30 cellular contexts compared by ENCODE assay signal in the genomic region with DNA sequence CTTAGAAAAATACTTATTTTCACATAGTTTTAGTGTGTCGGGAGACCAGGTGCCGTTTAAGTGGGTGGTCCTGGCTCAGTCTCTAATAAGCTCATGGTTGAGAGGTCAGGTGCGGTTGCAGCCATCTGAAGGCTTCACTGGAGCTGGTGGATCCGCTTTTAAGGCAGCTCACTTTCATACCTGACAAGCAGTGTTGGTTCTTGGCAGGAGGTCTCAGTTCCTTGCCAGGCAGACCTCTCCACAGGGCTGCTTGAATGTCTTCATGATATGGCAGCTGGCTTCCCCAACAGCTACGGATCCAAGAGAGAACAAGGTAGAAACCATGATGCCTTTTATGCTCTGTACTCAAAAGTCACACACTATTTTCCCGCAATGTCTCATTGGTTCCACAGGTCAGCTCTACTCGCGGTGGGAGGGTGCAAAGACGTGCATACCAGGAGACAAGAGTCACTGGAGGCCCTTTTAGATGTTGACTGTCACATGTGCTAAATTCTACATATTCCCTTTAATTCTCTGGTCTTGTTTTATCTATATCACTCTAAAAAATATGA.
"Had no signal": no experiment of that assay in that cellular context is flagged by ENCODE, and none has a peak within 500 bp of the region (broad histone marks: within the 10 kb centered on the region; RNA-seq: fewer than 3 reads in every experiment).

No MANE protein-coding gene starts in this region.

- H3K36me3 ChIP-seq: ascending aorta, esophagus squamous epithelium, transverse colon, WERI-Rb-1 had no signal

- H3K9ac ChIP-seq: parathyroid adenoma had no signal

- H3K4me1 Mint-ChIP-seq: activated CD4-positive, alpha-beta T cell treated with anti-CD3 and anti-CD28 coated beads, Interleukin-2, amount 10 ng/mL, durations not matched to agents 24 days and 14 days; activated naive CD4-positive, alpha-beta T cell treated with anti-CD3 and anti-CD28 coated beads, Interleukin-2, amount 10 ng/mL, durations not matched to agents 7 days and 5 days; activated naive CD8-positive, alpha-beta T cell treated with anti-CD3 and anti-CD28 coated beads, Interleukin-2, amount 10 ng/mL, durations not matched to agents 7 days and 5 days; nephron had no signal

- FAIRE-seq: colon, endometrium, urothelium cell line had no signal

- H3K27me3 ChIP-seq: ascending aorta, esophagus squamous epithelium, testis, transverse colon had no signal

- ATAC-seq: left ventricle myocardium superior, psoas muscle had no signal

- H3K4me3 Mint-ChIP-seq: activated CD4-positive, alpha-beta memory T cell treated with anti-CD3 and anti-CD28 coated beads for 36 hours; activated CD4-positive, alpha-beta T cell treated with anti-CD3 and anti-CD28 coated beads, Interleukin-2, amount 10 ng/mL, durations not matched to agents 24 days and 14 days; activated naive CD4-positive, alpha-beta T cell treated with anti-CD3 and anti-CD28 coated beads, Interleukin-2, amount 10 ng/mL, durations not matched to agents 7 days and 5 days; activated naive CD8-positive, alpha-beta T cell treated with anti-CD3 and anti-CD28 coated beads, Interleukin-2, amount 10 ng/mL, durations not matched to agents 7 days and 5 days; activated T-helper 1 cell treated with anti-CD3 and anti-CD28 coated beads, Interleukin-12 subunit alpha, Interleukin-12 subunit beta, Interleukin-2, Interleukin-4 antibody, amounts not matched to agents 30 ng/mL and 10 ng/mL and 1 ng/mL, durations not matched to agents 14 hours and 24 hours and 36 hours; nephron; T-helper 1 cell treated with Interleukin-12 subunit alpha and Interleukin-12 subunit beta and Interleukin-4 antibody, amounts not matched to agents 30 μg/mL and 1 μg/mL, for 36 hours had no signal

- DNase-seq: activated CD4-positive, alpha-beta memory T cell treated with anti-CD3 and anti-CD28 coated beads for 36 hours; activated CD4-positive, alpha-beta T cell treated with anti-CD3 and anti-CD28 coated beads, Interleukin-2, amount 10 ng/mL, durations not matched to agents 24 days and 14 days; activated CD4-positive, CD25-positive, alpha-beta regulatory T cell treated with anti-CD3 and anti-CD28 coated beads, Interleukin-2, amount 50 U/mL, for 72 hours; activated CD8-positive, alpha-beta memory T cell treated with anti-CD3 and anti-CD28 coated beads, Interleukin-2, amount 50 U/mL, for 4 hours; activated effector memory CD4-positive, alpha-beta T cell treated with anti-CD3 and anti-CD28 coated beads, Interleukin-2, amount 50 U/mL, for 16 hours; activated naive CD4-positive, alpha-beta T cell treated with anti-CD3 and anti-CD28 coated beads, Interleukin-2, amount 10 ng/mL, durations not matched to agents 7 days and 5 days; activated naive CD8-positive, alpha-beta T cell treated with anti-CD3 and anti-CD28 coated beads, Interleukin-2, amount 10 ng/mL, durations not matched to agents 7 days and 5 days; activated T-cell treated with anti-CD3 and anti-CD28 coated beads, Interleukin-2, amount 50 U/mL, for 1 hour; caudate nucleus; dermis blood vessel endothelial cell; effector CD4-positive, alpha-beta T cell; esophagus squamous epithelium; foreskin melanocyte; left ventricle myocardium superior; psoas muscle; stimulated activated CD4-positive, alpha-beta T cell treated with anti-CD3 and anti-CD28 coated beads, Interleukin-2, amount 100 ng/mL, for 48 hours; stimulated activated naive CD4-positive, alpha-beta T cell treated with Interleukin-2 at 50 U/mL for 16 hours; T1000; testis; transverse colon; WERI-Rb-1 had no signal

- H3K79me2 ChIP-seq: parathyroid adenoma had no signal

- H3K36me3 Mint-ChIP-seq: activated CD4-positive, alpha-beta memory T cell treated with anti-CD3 and anti-CD28 coated beads for 36 hours; activated naive CD4-positive, alpha-beta T cell treated with anti-CD3 and anti-CD28 coated beads, Interleukin-2, amount 10 ng/mL, durations not matched to agents 7 days and 5 days; activated naive CD8-positive, alpha-beta T cell treated with anti-CD3 and anti-CD28 coated beads, Interleukin-2, amount 10 ng/mL, durations not matched to agents 7 days and 5 days had no signal

- H2AFZ ChIP-seq: parathyroid adenoma had no signal

- H3K9me3 ChIP-seq: ascending aorta, esophagus squamous epithelium, psoas muscle, testis, transverse colon had no signal

- H3K9me3 Mint-ChIP-seq: activated CD4-positive, alpha-beta memory T cell treated with anti-CD3 and anti-CD28 coated beads for 36 hours; activated CD4-positive, alpha-beta T cell treated with anti-CD3 and anti-CD28 coated beads, Interleukin-2, amount 10 ng/mL, durations not matched to agents 24 days and 14 days; activated naive CD4-positive, alpha-beta T cell treated with anti-CD3 and anti-CD28 coated beads, Interleukin-2, amount 10 ng/mL, durations not matched to agents 7 days and 5 days; activated naive CD8-positive, alpha-beta T cell treated with anti-CD3 and anti-CD28 coated beads, Interleukin-2, amount 10 ng/mL, durations not matched to agents 7 days and 5 days; activated T-helper 1 cell treated with anti-CD3 and anti-CD28 coated beads, Interleukin-12 subunit alpha, Interleukin-12 subunit beta, Interleukin-2, Interleukin-4 antibody, amounts not matched to agents 30 ng/mL and 10 ng/mL and 1 ng/mL, durations not matched to agents 14 hours and 24 hours and 36 hours; T-helper 1 cell treated with Interleukin-12 subunit alpha and Interleukin-12 subunit beta and Interleukin-4 antibody, amounts not matched to agents 30 μg/mL and 1 μg/mL, for 36 hours had no signal

- H3K27ac ChIP-seq: ascending aorta, epithelial cell of prostate, esophagus squamous epithelium, parathyroid adenoma, psoas muscle, testis, transverse colon, WERI-Rb-1 had no signal

- H3K4me3 ChIP-seq: ascending aorta, esophagus squamous epithelium, psoas muscle, testis, transverse colon had no signal

- H3K4me1 ChIP-seq: ascending aorta, esophagus squamous epithelium, parathyroid adenoma, psoas muscle, testis, transverse colon had no signal

- H3K27ac Mint-ChIP-seq: activated CD4-positive, alpha-beta memory T cell treated with anti-CD3 and anti-CD28 coated beads for 36 hours; activated CD4-positive, alpha-beta T cell treated with anti-CD3 and anti-CD28 coated beads, Interleukin-2, amount 10 ng/mL, durations not matched to agents 24 days and 14 days; activated naive CD4-positive, alpha-beta T cell treated with anti-CD3 and anti-CD28 coated beads, Interleukin-2, amount 10 ng/mL, durations not matched to agents 7 days and 5 days; activated naive CD8-positive, alpha-beta T cell treated with anti-CD3 and anti-CD28 coated beads, Interleukin-2, amount 10 ng/mL, durations not matched to agents 7 days and 5 days; activated T-helper 1 cell treated with anti-CD3 and anti-CD28 coated beads, Interleukin-12 subunit alpha, Interleukin-12 subunit beta, Interleukin-2, Interleukin-4 antibody, amounts not matched to agents 30 ng/mL and 10 ng/mL and 1 ng/mL, durations not matched to agents 14 hours and 24 hours and 36 hours; nephron; T-helper 1 cell treated with Interleukin-12 subunit alpha and Interleukin-12 subunit beta and Interleukin-4 antibody, amounts not matched to agents 30 μg/mL and 1 μg/mL, for 36 hours had no signal
